16 cellular contexts compared by ENCODE assay signal in genomic region chrX:6448003-6448402, GRCh38.
"Had no signal": no experiment of that assay in that cellular context is flagged by ENCODE, and none has a peak within 500 bp of the region (broad histone marks: within the 10 kb centered on the region; RNA-seq: fewer than 3 reads in every experiment).

No MANE protein-coding gene starts in this region.

- H3K4me3 Mint-ChIP-seq: activated naive CD8-positive, alpha-beta T cell; neural progenitor cell had no signal

- H3K9me3 ChIP-seq: colonic mucosa, heart left ventricle, left ventricle myocardium inferior, transverse colon had no signal

- H3K27me3 ChIP-seq: cardiac muscle cell, colonic mucosa, foreskin keratinocyte, heart left ventricle, neural progenitor cell, transverse colon had no signal

- H3K4me3 ChIP-seq: cardiac muscle cell, colonic mucosa, heart left ventricle, left ventricle myocardium inferior, neural progenitor cell, transverse colon had no signal

- H3K9me3 Mint-ChIP-seq: neural progenitor cell had no signal

- H3K27ac ChIP-seq: cardiac muscle cell, colonic mucosa, foreskin keratinocyte, heart left ventricle, left ventricle myocardium inferior, neural progenitor cell, parathyroid adenoma, transverse colon had no signal

- H3K27ac Mint-ChIP-seq: activated naive CD8-positive, alpha-beta T cell; neural progenitor cell had no signal

- DNase-seq: activated CD4-positive, alpha-beta T cell treated with anti-CD3 and anti-CD28 coated beads, Interleukin-2, amount 50 U/mL, for 4 hours; activated CD4-positive, CD25-positive, alpha-beta regulatory T cell treated with anti-CD3 and anti-CD28 coated beads, Interleukin-2, amount 50 U/mL, for 72 hours; activated gamma-delta T cell; activated T-cell treated with anti-CD3 and anti-CD28 coated beads, Interleukin-2, amount 50 U/mL, for 48 hours; colonic mucosa; foreskin keratinocyte; heart left ventricle; left ventricle myocardium inferior; mesenchymal stem cell; small intestine; T-helper 9 cell; transverse colon had no signal

- ATAC-seq: foreskin keratinocyte, heart left ventricle had no signal

- H3K36me3 Mint-ChIP-seq: activated naive CD8-positive, alpha-beta T cell; neural progenitor cell had no signal

- H3K27me3 Mint-ChIP-seq: activated naive CD8-positive, alpha-beta T cell had no signal

- H3K4me1 Mint-ChIP-seq: neural progenitor cell had no signal

- H3K4me1 ChIP-seq: colonic mucosa, foreskin keratinocyte, heart left ventricle, left ventricle myocardium inferior, neural progenitor cell, parathyroid adenoma, transverse colon had no signal

- H3K36me3 ChIP-seq: cardiac muscle cell, colonic mucosa, heart left ventricle, left ventricle myocardium inferior, neural progenitor cell, transverse colon had no signal
